1 cellular context compared by ENCODE assay signal in the genomic region with DNA sequence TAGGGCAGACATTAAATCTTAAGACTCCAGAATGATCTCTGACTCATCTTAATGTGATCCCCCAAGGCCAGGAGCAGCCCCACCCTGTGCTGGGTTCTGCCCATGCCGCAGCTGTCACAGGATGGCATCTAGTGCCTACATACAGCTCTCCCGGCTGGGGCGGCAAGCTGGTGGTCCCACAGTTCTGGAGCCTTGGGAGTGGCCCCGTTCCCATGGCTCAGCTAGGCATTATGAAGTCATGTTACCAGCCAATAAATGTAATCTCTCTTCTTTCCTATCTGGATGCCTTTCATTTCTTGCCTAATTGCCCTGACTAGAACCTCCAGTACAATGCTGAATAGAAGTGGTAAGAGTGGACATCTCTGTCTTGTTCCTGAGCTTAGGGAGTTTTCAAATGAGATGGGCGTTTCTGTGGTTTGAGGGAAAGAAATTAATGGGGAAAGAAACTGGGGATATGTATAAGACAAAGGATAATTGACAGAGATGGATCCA.
TF ChIP-seq lines count a peak whose summit lies in the region.

No MANE protein-coding gene starts in this region.

TF ChIP-seq in IMR-90, 13 proteins besides CTCF, POLR2A, EP300 and RAD21 (continued from another document):
- TF ChIP-seq FOS (IDR thresholded peaks at IDR 0.05; ENCODE audit: low read depth, low read length) (no peak), CHD1 (IDR thresholded peaks at IDR 0.05; ENCODE audit: low read depth, low read length) (no peak), NFE2L2 (IDR thresholded peaks at IDR 0.05; ENCODE audit: low read depth, low read length) (no peak), RCOR1 (IDR thresholded peaks at IDR 0.05; ENCODE audit: insufficient replicate concordance, low read length) (no peak), MXI1 (IDR thresholded peaks at IDR 0.05; ENCODE audit: borderline replicate concordance, low read depth, low read length) (no peak), CEBPB (IDR thresholded peaks at IDR 0.05; ENCODE audit: low read depth, low read length) (no peak), BHLHE40 (IDR thresholded peaks at IDR 0.05; ENCODE audit: low read depth, low read length) (no peak), MAFK (IDR thresholded peaks at IDR 0.05; ENCODE audit: low read depth, low read length) (no peak), RFX5 (IDR thresholded peaks at IDR 0.05; ENCODE audit: low read depth, low read length) (no peak), SMC3 (IDR thresholded peaks at IDR 0.05; ENCODE audit: low read depth, low read length) (no peak)
- TF ChIP-seq, protein P1, sequence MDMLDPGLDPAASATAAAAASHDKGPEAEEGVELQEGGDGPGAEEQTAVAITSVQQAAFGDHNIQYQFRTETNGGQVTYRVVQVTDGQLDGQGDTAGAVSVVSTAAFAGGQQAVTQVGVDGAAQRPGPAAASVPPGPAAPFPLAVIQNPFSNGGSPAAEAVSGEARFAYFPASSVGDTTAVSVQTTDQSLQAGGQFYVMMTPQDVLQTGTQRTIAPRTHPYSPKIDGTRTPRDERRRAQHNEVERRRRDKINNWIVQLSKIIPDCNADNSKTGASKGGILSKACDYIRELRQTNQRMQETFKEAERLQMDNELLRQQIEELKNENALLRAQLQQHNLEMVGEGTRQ (IDR thresholded peaks at IDR 0.05; ENCODE audit: low read depth, low read length) = no peak
- TF ChIP-seq, protein P2, sequence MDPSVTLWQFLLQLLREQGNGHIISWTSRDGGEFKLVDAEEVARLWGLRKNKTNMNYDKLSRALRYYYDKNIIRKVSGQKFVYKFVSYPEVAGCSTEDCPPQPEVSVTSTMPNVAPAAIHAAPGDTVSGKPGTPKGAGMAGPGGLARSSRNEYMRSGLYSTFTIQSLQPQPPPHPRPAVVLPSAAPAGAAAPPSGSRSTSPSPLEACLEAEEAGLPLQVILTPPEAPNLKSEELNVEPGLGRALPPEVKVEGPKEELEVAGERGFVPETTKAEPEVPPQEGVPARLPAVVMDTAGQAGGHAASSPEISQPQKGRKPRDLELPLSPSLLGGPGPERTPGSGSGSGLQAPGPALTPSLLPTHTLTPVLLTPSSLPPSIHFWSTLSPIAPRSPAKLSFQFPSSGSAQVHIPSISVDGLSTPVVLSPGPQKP (IDR thresholded peaks at IDR 0.05; ENCODE audit: borderline replicate concordance, low read depth, low read length) = no peak
